Comparison of ENCODE assay signal across 1 cellular context in genomic region chr6:108559884-108560462, GRCh38.
TF ChIP-seq lines count a peak whose summit lies in the region.

No MANE protein-coding gene starts in this region.

TF ChIP-seq in HEK293, 187 proteins besides CTCF, POLR2A, EP300 and RAD21 (continued from another document):
- TF ChIP-seq ZSCAN18 (tag by site-specific recombination; IDR thresholded peaks at IDR 0.05) (no peak; the same call in 1 of the 2 replicates), ZNF16 (tag by site-specific recombination; IDR thresholded peaks at IDR 0.05; ENCODE audit: low read depth) (no peak)
